ENCODE assay signal across 8 cellular contexts in genomic region chr9:35728041-35728971, GRCh38.
DNase-seq lines count a peak whose midpoint lies in the region; ATAC-seq and TF ChIP-seq lines count a peak whose summit lies in the region.

No MANE protein-coding gene starts in this region.

- H3K4me1 ChIP-seq in BLaER1 = peaks cover 61% of the 10 kb centered on the region
- H3K4me1 ChIP-seq in neutrophil (ENCODE audit: control insufficient read depth in 1 of 2, insufficient read depth in 1 of 2, low read depth in 1 of 2, low read length in 1 of 2) = peaks cover 43 to 58% of the 10 kb centered on the region in 2 experiments

- DNase-seq in HFF-Myc (ENCODE audit: extremely low read depth, low read depth) = peak; percentile 69
- peak; percentile 89 for DNase-seq in UCSD-AML1 (lab: John Stamatoyannopoulos, UW; ENCODE audit: unreplicated experiment)
- DNase-seq in fibroblast of the conjunctiva (ENCODE audit: low read depth) = peak; percentile 75
- no peak for DNase-seq in NCI-H2227 treated with DMSO at 0.1 percent for 48 hours (lab: John Stamatoyannopoulos, UW)

- peak overlapping the region; percentile 91 for H3K4me2 ChIP-seq in BLaER1

- H3K9me3 ChIP-seq in BLaER1 (no peaks in the 10 kb centered on the region), neutrophil (no peaks in the 10 kb centered on the region)

- peak overlapping the region; percentile 89 for H3K4me3 ChIP-seq in BLaER1
- H3K4me3 ChIP-seq in HFF-Myc (replicated peaks; ENCODE audit: low read depth, low read length) = peak overlapping the region; percentile 83
- peak overlapping the region; percentile 93 to 94 for H3K4me3 ChIP-seq in neutrophil (ENCODE audit: low read depth in 1 of 2, low read length in 1 of 2)

- H3K27ac ChIP-seq in BLaER1 (peak overlapping the region; percentile 82), neutrophil (peak overlapping the region; percentile 99)

- ATAC-seq in HG03159 (IDR thresholded peaks at IDR 0.05; ENCODE audit: unreplicated experiment) (no peak), GM21381 (IDR thresholded peaks at IDR 0.05; ENCODE audit: unreplicated experiment) (no peak)

- H3K36me3 ChIP-seq in BLaER1 (peaks cover 33% of the 10 kb centered on the region), neutrophil (peaks cover 60% of the 10 kb centered on the region)

- peak overlapping the region; percentile 71 for H3K9ac ChIP-seq in BLaER1

- H3K27me3 ChIP-seq in BLaER1 (no peaks in the 10 kb centered on the region), neutrophil (no peaks in the 10 kb centered on the region)

- H4K20me1 ChIP-seq in BLaER1 = peaks cover 78% of the 10 kb centered on the region

- no peak for TF ChIP-seq CTCF in HFF-Myc (IDR thresholded peaks at IDR 0.05; ENCODE audit: low read depth, low read length, missing control alignments)
- no peak for TF ChIP-seq CTCF in neutrophil (IDR thresholded peaks at IDR 0.05)
